Comparison of ENCODE assay signal across 11 cellular contexts in genomic region chr6:138104618-138105213, GRCh38. TPM values are rescaled to one million over a fixed set of nuclear protein-coding genes. Genes with fewer than 3 reads are reported as not detected.
DNase-seq lines count a peak whose midpoint lies in the region; ATAC-seq, FAIRE-seq and TF ChIP-seq lines count a peak whose summit lies in the region.
"Had no signal": no experiment of that assay in that cellular context is flagged by ENCODE, and none has a peak within 500 bp of the region (broad histone marks: within the 10 kb centered on the region; RNA-seq: fewer than 3 reads in every experiment).

No MANE protein-coding gene starts in this region.

- H4K20me1 ChIP-seq in PC-3 (ENCODE audit: low read length): no peaks in the 10 kb centered on the region

- FAIRE-seq in small intestine (lab: Jason Lieb, UNC): no peak
- no peak for FAIRE-seq in pancreas (lab: Jason Lieb, UNC)

- peak overlapping the region; percentile 21; the same call in 1 of the 2 replicates for H3K9ac ChIP-seq in PC-3 (ENCODE audit: low read length)

- POLR2A ChIA-PET in PC-3 (lab: Charles Lee; ENCODE audit: unreplicated experiment): no interaction called here

- H3K4me1 ChIP-seq in PC-3 (ENCODE audit: insufficient read depth, low read length): peaks cover 32% of the 10 kb centered on the region
- peaks cover 47% of the 10 kb centered on the region for H3K4me1 ChIP-seq in foreskin keratinocyte
- peaks cover 1 to 5% of the 10 kb centered on the region in 2 donors for H3K4me1 ChIP-seq in small intestine (ENCODE audit: control insufficient read depth in 2 of 2, insufficient read depth in 1 of 2, low read depth in 1 of 2, low read length in 1 of 2)
- peaks cover 6 to 8% (median 7%) of the 10 kb centered on the region in 3 donors for H3K4me1 ChIP-seq in pancreas

- H3K4me3 ChIP-seq in PC-3 (ENCODE audit: low read length) (peak overlapping the region; percentile 95), small intestine (ENCODE audit: low read depth in 1 of 2, low read length in 2 of 2) (peak overlapping the region in 1 of 2 donors; percentile 94), pancreas (peak overlapping the region in 1 of 4 donors; percentile 93)

- H3K27me3 ChIP-seq in PC-3 (ENCODE audit: low read length) (no peaks in the 10 kb centered on the region), foreskin keratinocyte (no peaks in the 10 kb centered on the region), small intestine (ENCODE audit: control insufficient read depth in 2 of 2, insufficient read depth in 2 of 2, low read length in 2 of 2) (no peaks in the 10 kb centered on the region), pancreas (no peaks in the 10 kb centered on the region)

- H3K4me1 Mint-ChIP-seq in osteocyte (ENCODE audit: unreplicated experiment): peaks cover 31% of the 10 kb centered on the region

- no TSS peak for BruUV-seq in PC-3 (replicated peaks; lab: Mats Ljungman, UMichigan)

- WGBS in small intestine, 3 donors: 35 to 76% (median 65%) methylated on average over 10 of the region's 10 CpGs
- WGBS in pancreas, 2 donors: 52 to 61% methylated on average over 10 of the region's 10 CpGs

- intact Hi-C loops in PC-3 (cut with micrococcal nuclease) (loop anchor here (1.0 to 10.0 kb wide), 4 partner anchors 16 to 397 kb away; no protein-coding TSS in a partner anchor), pancreas (cut with DNase I) (loop anchor here in 1 of 3 donors (5.0 kb wide), 1 partner anchor 97 kb away; no protein-coding TSS in a partner anchor)

- H3K4me3 Mint-ChIP-seq in osteocyte (ENCODE audit: unreplicated experiment): no peak overlapping the region

- no peaks in the 10 kb centered on the region for H3K9me3 Mint-ChIP-seq in osteocyte (ENCODE audit: unreplicated experiment)
- H3K9me3 Mint-ChIP-seq: naive B cell had no signal

- H3K9me3 ChIP-seq in PC-3 (ENCODE audit: low read length): no peaks in the 10 kb centered on the region
- H3K9me3 ChIP-seq in small intestine (ENCODE audit: control insufficient read depth, low read depth): no peaks in the 10 kb centered on the region
- no peaks in the 10 kb centered on the region for H3K9me3 ChIP-seq in pancreas

- ATAC-seq in PC-3 (no peak), foreskin keratinocyte (no peak), pancreas (no peak)

- no peaks in the 10 kb centered on the region for H3K9me2 ChIP-seq in PC-3 (replicated peaks; ENCODE audit: low read length)

- H3K27ac ChIP-seq in PC-3 (ENCODE audit: low read length) (peak overlapping the region; percentile 69), foreskin keratinocyte (peak overlapping the region; percentile 100), small intestine (ENCODE audit: low read depth in 1 of 2, low read length in 1 of 2) (no peak overlapping the region), pancreas (peak overlapping the region in 1 of 4 donors; percentile 92)

- peaks cover 2% of the 10 kb centered on the region for H3K36me3 Mint-ChIP-seq in osteocyte (ENCODE audit: unreplicated experiment)

- DNase-seq in DMS 273 (lab: John Stamatoyannopoulos, UW; ENCODE audit: unreplicated experiment) (peak; percentile 3), DMS 273 treated with DMSO at 0.1 percent for 48 hours (lab: John Stamatoyannopoulos, UW) (no peak), PC-3 (no peak), foreskin keratinocyte (peak in 1 of 2 donors; percentile 45), small intestine (peak; percentile 19), osteocyte (ENCODE audit: extremely low spot score, unreplicated experiment) (no peak), COR-L47 (lab: John Stamatoyannopoulos, UW) (no peak), pancreas (no peak)
- DNase-seq: islet precursor cell, naive B cell, NCI-H446 had no signal

- no peak overlapping the region for H2AFZ ChIP-seq in PC-3 (ENCODE audit: low read length)

- CTCF ChIA-PET in PC-3 (lab: Charles Lee): no interaction called here

- TF ChIP-seq CTCF in PC-3 (conservative IDR thresholded peaks at IDR 0.05; ENCODE audit: low read depth, low read length) (no peak), foreskin keratinocyte (conservative IDR thresholded peaks at IDR 0.05) (no peak), osteocyte (IDR thresholded peaks at IDR 0.05) (no peak), pancreas (IDR thresholded peaks at IDR 0.05) (no peak)

- H3K36me3 ChIP-seq in PC-3 (ENCODE audit: low read depth, low read length) (no peaks in the 10 kb centered on the region; the same call in 1 of the 2 replicates), small intestine (ENCODE audit: control insufficient read depth in 2 of 2, insufficient read depth in 2 of 2, low read length in 2 of 2) (peaks cover 0 to 2% of the 10 kb centered on the region in 2 donors), pancreas (no peaks in the 10 kb centered on the region)

- H3K27ac Mint-ChIP-seq in osteocyte (ENCODE audit: unreplicated experiment): no peak overlapping the region
- H3K27ac Mint-ChIP-seq: naive B cell had no signal

- peaks cover 4% of the 10 kb centered on the region for H3K27me3 Mint-ChIP-seq in osteocyte (ENCODE audit: unreplicated experiment)

- H3K79me2 ChIP-seq in PC-3 (ENCODE audit: low read length): peaks cover 59% of the 10 kb centered on the region

- peak overlapping the region; percentile 97 for H3K4me2 ChIP-seq in PC-3 (ENCODE audit: low read length)

- H3F3A ChIP-seq in PC-3 (ENCODE audit: low read length, unreplicated experiment): no peaks in the 10 kb centered on the region

RNA-seq across cellular contexts. Expression of gene PERP, which starts 2.5 kb away (rescaled TPM):
- total RNA-seq in PC-3 (2014; rRNA removed) (42.5 and 50.3 TPM in 2 replicates), foreskin keratinocyte (293 and 297 TPM in 2 replicates), osteocyte (26.0 and 26.6 TPM in 2 replicates), pancreas (10 to 100 TPM; 13.7 to 46.6 (median 17.7) TPM)
- polyA plus RNA-seq in foreskin keratinocyte (213 and 260 TPM in 2 replicates), small intestine (10 to 100 TPM; 47.2 to 54.3 (median 52.6) TPM), pancreas (10 to 100 TPM; 22.8 to 31.2 TPM)

RNA-seq across cellular contexts. Expression of gene ARFGEF3, which starts 57.0 kb away (rescaled TPM):
- total RNA-seq in PC-3 (2014; rRNA removed) (7.8 and 8.8 TPM in 2 replicates), foreskin keratinocyte (0.04 and 0.10 TPM in 2 replicates), osteocyte (0.05 and 0.08 TPM in 2 replicates), pancreas (10 to 100 TPM; 13.7 to 19.0 (median 16.4) TPM)
- polyA plus RNA-seq in foreskin keratinocyte (0.01 TPM in 2 replicates), small intestine (1 to 10 TPM in 1 of 3 donors, under 1 TPM in 2; 0.27 to 5.4 (median 0.45) TPM), pancreas (1 to 10 TPM; 4.8 to 9.7 TPM)

Comparison
In these comparisons a context has a peak if more than half of its experiments do, and no peak if none do; other contexts are left out.
1. DNase-seq: peak in DMS 273 (single experiment) and small intestine (single experiment); none in DMS 273 treated with DMSO at 0.1 percent for 48 hours (single experiment), PC-3 (single experiment), osteocyte (single experiment), COR-L47 (single experiment) and pancreas (0 of 6).
2. H3K27ac ChIP-seq: peak in PC-3 (single experiment) and foreskin keratinocyte (single experiment); none in small intestine (0 of 2).